Comparison of ENCODE assay signal across 14 cellular contexts in genomic region chr1:26811708-26812107, GRCh38. TPM values are rescaled to one million over a fixed set of nuclear protein-coding genes. Genes with fewer than 3 reads are reported as not detected.
"Had no signal": no experiment of that assay in that cellular context is flagged by ENCODE, and none has a peak within 500 bp of the region (broad histone marks: within the 10 kb centered on the region; RNA-seq: fewer than 3 reads in every experiment).

No MANE protein-coding gene starts in this region.

- ATAC-seq: right cardiac atrium, upper lobe of right lung had no signal

- DNase-seq: activated CD4-positive, alpha-beta T cell treated with anti-CD3 and anti-CD28 coated beads, Interleukin-2, amount 50 U/mL, for 1 hour; activated T-cell treated with anti-CD3 and anti-CD28 coated beads, Interleukin-2, amount 50 U/mL, for 48 hours; anterior cingulate cortex; brain microvascular endothelial cell; central memory CD4-positive, alpha-beta T cell; colonic mucosa; erythroblast; hypothalamus; left lung; mammary epithelial cell; midbrain; right cardiac atrium; upper lobe of right lung had no signal

RNA-seq across cellular contexts. Expression of gene SFN, which starts 51.2 kb away (rescaled TPM):
- total RNA-seq: skeletal muscle tissue had no signal
